ENCODE assay signal across 8 cellular contexts in genomic region chr15:52565417-52566358, GRCh38. TPM values are rescaled to one million over a fixed set of nuclear protein-coding genes. Genes with fewer than 3 reads are reported as not detected.
A peak's percentile ranks its signal among the peaks of the same experiment; 100 is the strongest.
DNase-seq lines count a peak whose midpoint lies in the region; ATAC-seq, FAIRE-seq and TF ChIP-seq lines count a peak whose summit lies in the region.
"Not testable (repeated sequence)": the region's sequence is repeated elsewhere in the genome, so short reads cannot be mapped to it uniquely, and the experiment has no call there.

No MANE protein-coding gene starts in this region.

- H3K27me3 ChIP-seq in DND-41 (ENCODE audit: insufficient read depth, low read length, poor library complexity); endothelial cell of umbilical vein (ENCODE audit: control insufficient read depth in 2 of 2, insufficient read depth in 2 of 2, low read length in 2 of 2); parathyroid adenoma (ENCODE audit: control insufficient read depth, insufficient read depth, low read length): not testable (repeated sequence)

- FAIRE-seq in endothelial cell of umbilical vein (lab: Jason Lieb, UNC), result not testable (repeated sequence)

- H3K4me3 Mint-ChIP-seq in activated CD4-positive, alpha-beta memory T cell treated with anti-CD3 and anti-CD28 coated beads for 36 hours, result not testable (repeated sequence)

- not testable (repeated sequence) for H3K9me3 Mint-ChIP-seq in activated CD4-positive, alpha-beta memory T cell treated with anti-CD3 and anti-CD28 coated beads for 36 hours

- intact Hi-C loops in OCI-LY7 (cut with micrococcal nuclease; ENCODE audit: unreplicated experiment); activated CD4-positive, alpha-beta memory T cell treated with anti-CD3 and anti-CD28 coated beads for 36 hours (cut with micrococcal nuclease): not testable (repeated sequence)
- intact Hi-C loops in endothelial cell of umbilical vein (cut with micrococcal nuclease), result loop anchor here (5.0 kb wide), 1 partner anchor 233 kb away; no protein-coding TSS in a partner anchor

- peaks cover 32% of the 10 kb centered on the region for H3K4me1 ChIP-seq in DND-41 (ENCODE audit: insufficient read depth, low read length)
- peaks cover 30% of the 10 kb centered on the region for H3K4me1 ChIP-seq in OCI-LY7 (ENCODE audit: insufficient read depth, low read length, poor library complexity, severe bottlenecking)
- H3K4me1 ChIP-seq in endothelial cell of umbilical vein (ENCODE audit: control insufficient read depth, extremely low read depth, insufficient read depth, low read length), result peaks cover 24% of the 10 kb centered on the region
- H3K4me1 ChIP-seq in parathyroid adenoma, result not testable (repeated sequence)

- not testable (repeated sequence) for H3K4me3 ChIP-seq in DND-41 (ENCODE audit: low read depth in 1 of 2, low read length in 2 of 2); OCI-LY7 (ENCODE audit: low read depth, low read length, poor library complexity, severe bottlenecking); endothelial cell of umbilical vein (replicated peaks in 1 of 3; ENCODE audit: insufficient read depth in 1 of 3, low read depth in 1 of 3, low read length in 3 of 3)
- H3K4me3 ChIP-seq in parathyroid adenoma (ENCODE audit: low read depth, low read length), result peak overlapping the region; percentile 11

- H3K27ac Mint-ChIP-seq in activated CD4-positive, alpha-beta memory T cell treated with anti-CD3 and anti-CD28 coated beads for 36 hours, result peak overlapping the region; percentile 63

- not testable (repeated sequence) for H3K9me3 ChIP-seq in DND-41 (ENCODE audit: insufficient read depth, low read length, severe bottlenecking); OCI-LY7 (ENCODE audit: low read length); endothelial cell of umbilical vein (replicated peaks; ENCODE audit: control insufficient read depth, insufficient read depth, low read length); parathyroid adenoma (ENCODE audit: control insufficient read depth, low read length)

- peaks cover 56% of the 10 kb centered on the region for H3K4me1 Mint-ChIP-seq in activated CD4-positive, alpha-beta memory T cell treated with anti-CD3 and anti-CD28 coated beads for 36 hours (ENCODE audit: low read depth)

- not testable (repeated sequence) for H3K9ac ChIP-seq in DND-41 (ENCODE audit: low read depth, low read length); endothelial cell of umbilical vein (replicated peaks; ENCODE audit: extremely low read depth, insufficient read depth, low read length); parathyroid adenoma

- ATAC-seq in DND-41 (ENCODE audit: insufficient read depth, low read depth), result not testable (repeated sequence)
- peak; percentile 35 for ATAC-seq in GM19025 (IDR thresholded peaks at IDR 0.05; ENCODE audit: low read depth, unreplicated experiment)
- ATAC-seq in HG02571 (IDR thresholded peaks at IDR 0.05; ENCODE audit: unreplicated experiment), result peak; percentile 35
- peak; percentile 40 for ATAC-seq in HG03442 (IDR thresholded peaks at IDR 0.05; ENCODE audit: unreplicated experiment)

- not testable (repeated sequence) for H3K9me1 ChIP-seq in endothelial cell of umbilical vein (replicated peaks; ENCODE audit: control insufficient read depth, extremely low read depth, insufficient read depth, low read length)

- dilution Hi-C loops in endothelial cell of umbilical vein (cut with MboI; ENCODE audit: extremely low pct_ligation_motif_present, low sequenced_read_pairs), result not testable (repeated sequence)

- not testable (repeated sequence) for H3K9me2 ChIP-seq in OCI-LY7 (ENCODE audit: insufficient read depth, low read length)

- peaks cover 80% of the 10 kb centered on the region for H3K79me2 ChIP-seq in DND-41 (ENCODE audit: insufficient read depth, low read length)
- peaks cover 79% of the 10 kb centered on the region for H3K79me2 ChIP-seq in OCI-LY7 (ENCODE audit: insufficient read depth, low read depth, low read length)
- peaks cover 78% of the 10 kb centered on the region for H3K79me2 ChIP-seq in endothelial cell of umbilical vein (ENCODE audit: control insufficient read depth, insufficient read depth, low read length)
- peaks cover 24% of the 10 kb centered on the region for H3K79me2 ChIP-seq in parathyroid adenoma

- H3K27ac ChIP-seq in DND-41 (ENCODE audit: low read length); OCI-LY7 (ENCODE audit: low read depth, low read length, poor library complexity, severe bottlenecking); endothelial cell of umbilical vein (ENCODE audit: insufficient read depth, low read depth, low read length): not testable (repeated sequence)
- H3K27ac ChIP-seq in parathyroid adenoma, result peak overlapping the region; percentile 42

- H2AFZ ChIP-seq in DND-41 (ENCODE audit: low read depth, low read length); OCI-LY7 (ENCODE audit: low read length); endothelial cell of umbilical vein (ENCODE audit: low read depth, low read length); parathyroid adenoma: not testable (repeated sequence)

- H4K20me1 ChIP-seq in DND-41 (ENCODE audit: insufficient read depth, low read length), result peaks cover 58% of the 10 kb centered on the region
- H4K20me1 ChIP-seq in OCI-LY7 (ENCODE audit: insufficient read depth, low read length), result peaks cover 13% of the 10 kb centered on the region
- not testable (repeated sequence) for H4K20me1 ChIP-seq in endothelial cell of umbilical vein (replicated peaks; ENCODE audit: control insufficient read depth, extremely low read depth, insufficient read depth, low read length)

- H3K36me3 ChIP-seq in DND-41 (ENCODE audit: insufficient read depth, low read length) (peaks cover 13% of the 10 kb centered on the region), OCI-LY7 (ENCODE audit: insufficient read depth, low read length) (peaks cover 61% of the 10 kb centered on the region)
- not testable (repeated sequence) for H3K36me3 ChIP-seq in endothelial cell of umbilical vein (ENCODE audit: control insufficient read depth in 2 of 2, extremely low read depth in 1 of 2, insufficient read depth in 2 of 2, low read length in 2 of 2); parathyroid adenoma (ENCODE audit: control insufficient read depth, insufficient read depth, low read length)

- CTCF ChIA-PET in OCI-LY7 (lab: Charles Lee; ENCODE audit: unreplicated experiment), result not testable (repeated sequence)
- CTCF ChIA-PET in activated CD4-positive, alpha-beta memory T cell treated with anti-CD3 and anti-CD28 coated beads for 36 hours (lab: Charles Lee), result interaction anchor here (0.9 to 1.3 kb wide), 4 partner anchors 13 to 308 kb away, joined by 3 to 4 read pairs (median 3); no protein-coding TSS in a partner anchor
- CTCF ChIA-PET in endothelial cell of umbilical vein (lab: Charles Lee), result interaction anchor here (1.1 to 2.2 kb wide), 5 partner anchors 8 to 234 kb away, joined by 3 to 7 read pairs (median 3); no protein-coding TSS in a partner anchor

- TF ChIP-seq CTCF in DND-41 (IDR thresholded peaks at IDR 0.05; ENCODE audit: borderline replicate concordance, extremely low read depth, low read length, poor library complexity, severe bottlenecking); OCI-LY7 (conservative IDR thresholded peaks at IDR 0.05; ENCODE audit: low read length); endothelial cell of umbilical vein (IDR thresholded peaks at IDR 0.05; ENCODE audit: extremely low read depth in 1 of 2, insufficient read depth in 1 of 2, low read depth in 1 of 2, low read length in 2 of 2); parathyroid adenoma (IDR thresholded peaks at IDR 0.05): not testable (repeated sequence)

- TF ChIP-seq POLR2A in endothelial cell of umbilical vein (IDR thresholded peaks at IDR 0.05; ENCODE audit: low read depth, low read length), result not testable (repeated sequence)

- peaks cover 13% of the 10 kb centered on the region for H3K36me3 Mint-ChIP-seq in activated CD4-positive, alpha-beta memory T cell treated with anti-CD3 and anti-CD28 coated beads for 36 hours

- not testable (repeated sequence) for BruUV-seq in OCI-LY7 (replicated peaks; lab: Mats Ljungman, UMichigan); endothelial cell of umbilical vein (replicated peaks; lab: Mats Ljungman, UMichigan)

- H3K27me3 Mint-ChIP-seq in activated CD4-positive, alpha-beta memory T cell treated with anti-CD3 and anti-CD28 coated beads for 36 hours, result not testable (repeated sequence)

- H3K4me2 ChIP-seq in DND-41 (ENCODE audit: insufficient read depth, low read length) (peak overlapping the region; percentile 94), OCI-LY7 (ENCODE audit: low read length) (peak overlapping the region; percentile 93), parathyroid adenoma (ENCODE audit: low read length) (peak overlapping the region; percentile 11)
- H3K4me2 ChIP-seq in endothelial cell of umbilical vein (ENCODE audit: insufficient read depth, low read length), result not testable (repeated sequence)

- not testable (repeated sequence) for DNase-seq in DND-41; activated CD4-positive, alpha-beta memory T cell treated with anti-CD3 and anti-CD28 coated beads for 36 hours
- DNase-seq in OCI-LY7 (ENCODE audit: low spot score) (peak; percentile 55), endothelial cell of umbilical vein (ENCODE audit: low read depth, low spot score) (peak; percentile 23)

- POLR2A ChIA-PET in OCI-LY7 (lab: Charles Lee), result interaction anchor here (0.6 to 3.3 kb wide), 8 partner anchors 9 to 90 kb away, joined by 3 to 21 read pairs (median 4); no protein-coding TSS in a partner anchor
- POLR2A ChIA-PET in activated CD4-positive, alpha-beta memory T cell treated with anti-CD3 and anti-CD28 coated beads for 36 hours (lab: Charles Lee), result interaction anchor here (0.6 to 1.8 kb wide), 5 partner anchors 9 to 349 kb away, joined by 3 to 6 read pairs (median 3); no protein-coding TSS in a partner anchor
- POLR2A ChIA-PET in endothelial cell of umbilical vein (lab: Charles Lee), result not testable (repeated sequence)

RNA-seq across cellular contexts. Expression of gene ARPP19, which starts 3.1 kb away (rescaled TPM):
- 48.0 and 68.3 TPM in 2 replicates for total RNA-seq in OCI-LY7 (2014; rRNA removed; shearing (Covaris generic))
- total RNA-seq in OCI-LY7 (2022) (92.9 and 101 TPM in 2 replicates), endothelial cell of umbilical vein (176 and 191 TPM in 2 replicates)
- 100 to 1,000 TPM; 172 to 183 TPM for total RNA-seq in activated CD4-positive, alpha-beta memory T cell treated with anti-CD3 and anti-CD28 coated beads for 36 hours
- 38.2 and 47.1 TPM in 2 replicates for polyA plus RNA-seq in endothelial cell of umbilical vein
- 41.7 and 41.8 TPM in 2 replicates for polyA plus RNA-seq in endothelial cell of umbilical vein (2011; cell fraction: cytosol; rRNA removed)
- 22.4 and 30.1 TPM in 2 replicates for polyA plus RNA-seq in endothelial cell of umbilical vein (2011; cell fraction: nucleus; rRNA removed)
- polyA plus RNA-seq in endothelial cell of umbilical vein (2012), result 52.1 and 68.7 TPM in 2 replicates
- 79.6 and 94.1 TPM in 2 replicates for polyA minus RNA-seq in endothelial cell of umbilical vein
- 64.3 TPM for polyA minus RNA-seq in endothelial cell of umbilical vein (2011; cell fraction: cytosol; rRNA and poly(A)+ RNA removed)
- polyA minus RNA-seq in endothelial cell of umbilical vein (2011; cell fraction: nucleus; rRNA and poly(A)+ RNA removed), result 31.4 and 48.2 TPM in 2 replicates

RNA-seq across cellular contexts. Expression of gene MYO5A, which starts 37.0 kb away (rescaled TPM):
- 29.0 and 31.8 TPM in 2 replicates for total RNA-seq in OCI-LY7 (2014; rRNA removed; shearing (Covaris generic))
- total RNA-seq in OCI-LY7 (2022), result 41.9 and 42.0 TPM in 2 replicates
- total RNA-seq in activated CD4-positive, alpha-beta memory T cell treated with anti-CD3 and anti-CD28 coated beads for 36 hours, result 10 to 100 TPM; 32.4 to 37.8 TPM
- total RNA-seq in endothelial cell of umbilical vein, result 87.9 and 91.9 TPM in 2 replicates
- polyA plus RNA-seq in endothelial cell of umbilical vein, result 28.8 and 31.9 TPM in 2 replicates
- 41.6 and 45.8 TPM in 2 replicates for polyA plus RNA-seq in endothelial cell of umbilical vein (2011; cell fraction: cytosol; rRNA removed)
- 73.2 and 78.4 TPM in 2 replicates for polyA plus RNA-seq in endothelial cell of umbilical vein (2011; cell fraction: nucleus; rRNA removed)
- 39.4 and 70.2 TPM in 2 replicates for polyA plus RNA-seq in endothelial cell of umbilical vein (2012)
- 146 and 150 TPM in 2 replicates for polyA minus RNA-seq in endothelial cell of umbilical vein
- 12.2 TPM for polyA minus RNA-seq in endothelial cell of umbilical vein (2011; cell fraction: cytosol; rRNA and poly(A)+ RNA removed)
- polyA minus RNA-seq in endothelial cell of umbilical vein (2011; cell fraction: nucleus; rRNA and poly(A)+ RNA removed), result 95.2 and 130 TPM in 2 replicates
